In the genomic region with DNA sequence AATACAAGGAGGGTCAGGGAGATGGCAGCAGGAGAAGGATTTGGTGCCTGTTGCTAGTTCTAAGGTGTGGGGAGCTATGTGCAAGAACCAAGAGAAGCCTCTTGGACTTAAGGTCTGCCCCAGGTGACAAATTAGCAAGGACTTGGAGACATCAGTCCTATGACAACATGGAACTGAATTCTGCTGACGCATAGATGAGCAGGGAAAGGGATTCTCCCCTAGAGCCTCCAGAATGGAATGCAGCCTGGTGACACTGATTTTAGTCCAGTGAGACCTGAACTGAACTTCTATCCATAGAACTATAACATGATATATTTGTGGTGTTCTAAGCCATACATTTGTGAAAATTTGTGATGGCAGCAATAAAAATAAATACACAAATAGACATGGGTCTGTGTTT, we compare ENCODE assay signal across 39 cellular contexts.
"Had no signal": no experiment of that assay in that cellular context is flagged by ENCODE, and none has a peak within 500 bp of the region (broad histone marks: within the 10 kb centered on the region; RNA-seq: fewer than 3 reads in every experiment).

No MANE protein-coding gene starts in this region.

- FAIRE-seq: astrocyte, TTC549 had no signal

- H3K4me1 Mint-ChIP-seq: activated CD4-positive, alpha-beta T cell treated with anti-CD3 and anti-CD28 coated beads for 36 hours; activated CD8-positive, alpha-beta memory T cell treated with anti-CD3 and anti-CD28 coated beads, Interleukin-2, amount 10 ng/mL, durations not matched to agents 7 days and 5 days; activated naive CD8-positive, alpha-beta T cell treated with anti-CD3 and anti-CD28 coated beads for 36 hours had no signal

- DNase-seq: activated CD4-positive, alpha-beta memory T cell treated with anti-CD3 and anti-CD28 coated beads, Interleukin-2, amount 10 ng/mL, durations not matched to agents 7 days and 5 days; activated CD4-positive, alpha-beta T cell treated with anti-CD3 and anti-CD28 coated beads for 1 hour; activated CD4-positive, alpha-beta T cell treated with anti-CD3 and anti-CD28 coated beads for 36 hours; activated CD4-positive, alpha-beta T cell treated with anti-CD3 and anti-CD28 coated beads for 48 hours; activated CD4-positive, alpha-beta T cell treated with anti-CD3 and anti-CD28 coated beads, Interleukin-2, amount 10 ng/mL, durations not matched to agents 7 days and 5 days; activated CD4-positive, alpha-beta T cell treated with anti-CD3 and anti-CD28 coated beads, Interleukin-2, amount 50 U/mL, for 48 hours; activated CD4-positive, CD25-positive, alpha-beta regulatory T cell; activated CD8-positive, alpha-beta memory T cell treated with anti-CD3 and anti-CD28 coated beads for 24 hours; activated CD8-positive, alpha-beta memory T cell treated with anti-CD3 and anti-CD28 coated beads, Interleukin-2, amount 10 ng/mL, durations not matched to agents 7 days and 5 days; activated CD8-positive, alpha-beta memory T cell treated with anti-CD3 and anti-CD28 coated beads, Interleukin-2, amount 50 U/mL, for 48 hours; activated CD8-positive, alpha-beta T cell treated with anti-CD3 and anti-CD28 coated beads, Interleukin-2, amount 10 ng/mL, durations not matched to agents 7 days and 5 days; activated effector memory CD4-positive, alpha-beta T cell treated with Interleukin-2 at 50 U/mL for 16 hours; activated gamma-delta T cell; activated naive CD4-positive, alpha-beta T cell treated with anti-CD3 and anti-CD28 coated beads, Interleukin-2, amount 50 U/mL, for 16 hours; activated naive CD4-positive, alpha-beta T cell treated with Interleukin-2 at 50 U/mL for 16 hours; activated naive CD8-positive, alpha-beta T cell treated with anti-CD3 and anti-CD28 coated beads for 36 hours; activated T-cell treated with anti-CD3 and anti-CD28 coated beads, Interleukin-2, amount 50 U/mL, for 24 hours; activated T-cell treated with anti-CD3 and anti-CD28 coated beads, Interleukin-2, amount 50 U/mL, for 48 hours; adrenal gland; amniotic stem cell; aorta; brain microvascular endothelial cell; caudate nucleus; cerebellar nuclear complex; T-helper 1 cell; T-helper 2 cell; T-helper 9 cell had no signal

- H3K4me1 ChIP-seq: adrenal gland, body of pancreas, breast epithelium had no signal

- H3K4me3 Mint-ChIP-seq: activated CD4-positive, alpha-beta memory T cell treated with anti-CD3 and anti-CD28 coated beads, Interleukin-2, amount 10 ng/mL, durations not matched to agents 7 days and 5 days; activated CD4-positive, alpha-beta T cell treated with anti-CD3 and anti-CD28 coated beads for 36 hours; activated CD4-positive, alpha-beta T cell treated with anti-CD3 and anti-CD28 coated beads, Interleukin-2, amount 10 ng/mL, durations not matched to agents 7 days and 5 days; activated CD8-positive, alpha-beta memory T cell treated with anti-CD3 and anti-CD28 coated beads, Interleukin-2, amount 10 ng/mL, durations not matched to agents 7 days and 5 days; activated CD8-positive, alpha-beta T cell treated with anti-CD3 and anti-CD28 coated beads, Interleukin-2, amount 10 ng/mL, durations not matched to agents 7 days and 5 days; activated naive CD8-positive, alpha-beta T cell treated with anti-CD3 and anti-CD28 coated beads for 36 hours; activated T-cell treated with anti-CD3 and anti-CD28 coated beads, Interleukin-2, amount 50 U/mL, for 24 hours; central memory CD8-positive, alpha-beta T cell; T-helper 1 cell treated with Interleukin-12 subunit alpha and Interleukin-12 subunit beta and Interleukin-4 antibody, amounts not matched to agents 30 μg/mL and 1 μg/mL, for 36 hours; T-helper 2 cell treated with Interferon-gamma antibody and Interleukin-4, amounts not matched to agents 5 μg/mL and 100 μg/mL, for 36 hours had no signal

- H3K9me3 ChIP-seq: adrenal gland, body of pancreas, breast epithelium had no signal

- ATAC-seq: activated CD4-positive, alpha-beta T cell treated with anti-CD3 and anti-CD28 coated beads for 36 hours; activated CD4-positive, CD25-positive, alpha-beta regulatory T cell treated with anti-CD3 and anti-CD28 coated beads, Interleukin-2, amount 50 U/mL, for 24 hours; activated CD8-positive, alpha-beta memory T cell treated with anti-CD3 and anti-CD28 coated beads, Interleukin-2, amount 10 ng/mL, durations not matched to agents 7 days and 5 days; activated CD8-positive, alpha-beta T cell treated with anti-CD3 and anti-CD28 coated beads, Interleukin-2, amount 10 ng/mL, durations not matched to agents 7 days and 5 days; activated naive CD4-positive, alpha-beta T cell treated with anti-CD3 and anti-CD28 coated beads, Interleukin-2, amount 50 U/mL, for 72 hours; body of pancreas had no signal

- H3K36me3 ChIP-seq: adrenal gland, brain microvascular endothelial cell, breast epithelium, cardiac muscle cell had no signal

- H3K27ac Mint-ChIP-seq: activated CD4-positive, alpha-beta memory T cell treated with anti-CD3 and anti-CD28 coated beads, Interleukin-2, amount 10 ng/mL, durations not matched to agents 7 days and 5 days; activated CD4-positive, alpha-beta T cell treated with anti-CD3 and anti-CD28 coated beads for 36 hours; activated CD4-positive, alpha-beta T cell treated with anti-CD3 and anti-CD28 coated beads, Interleukin-2, amount 10 ng/mL, durations not matched to agents 7 days and 5 days; activated CD8-positive, alpha-beta memory T cell treated with anti-CD3 and anti-CD28 coated beads, Interleukin-2, amount 10 ng/mL, durations not matched to agents 7 days and 5 days; activated CD8-positive, alpha-beta T cell treated with anti-CD3 and anti-CD28 coated beads, Interleukin-2, amount 10 ng/mL, durations not matched to agents 7 days and 5 days; activated naive CD4-positive, alpha-beta T cell treated with anti-CD3 and anti-CD28 coated beads, Interleukin-2, amount 50 U/mL, for 72 hours; activated naive CD8-positive, alpha-beta T cell treated with anti-CD3 and anti-CD28 coated beads for 36 hours; activated T-cell treated with anti-CD3 and anti-CD28 coated beads, Interleukin-2, amount 50 U/mL, for 24 hours; activated T-helper 2 cell treated with anti-CD3 and anti-CD28 coated beads, Interferon-gamma antibody, Interleukin-2, Interleukin-4, amounts not matched to agents 10 μg/mL and 5 μg/mL and 100 μg/mL, durations not matched to agents 14 hours and 24 hours and 36 hours; T-helper 1 cell treated with Interleukin-12 subunit alpha and Interleukin-12 subunit beta and Interleukin-4 antibody, amounts not matched to agents 30 μg/mL and 1 μg/mL, for 36 hours; T-helper 2 cell treated with Interferon-gamma antibody and Interleukin-4, amounts not matched to agents 5 μg/mL and 100 μg/mL, for 36 hours had no signal

- H3K27ac ChIP-seq: adrenal gland, body of pancreas, brain microvascular endothelial cell, breast epithelium, cardiac muscle cell, VCaP had no signal

- H3K27me3 ChIP-seq: adrenal gland, body of pancreas, brain microvascular endothelial cell, breast epithelium, cardiac muscle cell had no signal

- H3K27me3 Mint-ChIP-seq: activated CD4-positive, alpha-beta T cell treated with anti-CD3 and anti-CD28 coated beads for 36 hours; activated naive CD8-positive, alpha-beta T cell treated with anti-CD3 and anti-CD28 coated beads for 36 hours; activated T-cell treated with anti-CD3 and anti-CD28 coated beads, Interleukin-2, amount 50 U/mL, for 24 hours; central memory CD8-positive, alpha-beta T cell had no signal

- H3K4me3 ChIP-seq: adrenal gland, body of pancreas, breast epithelium, cardiac muscle cell had no signal

- H3K9me3 Mint-ChIP-seq: activated naive CD8-positive, alpha-beta T cell treated with anti-CD3 and anti-CD28 coated beads for 36 hours; activated T-cell treated with anti-CD3 and anti-CD28 coated beads, Interleukin-2, amount 50 U/mL, for 24 hours; activated T-helper 2 cell treated with anti-CD3 and anti-CD28 coated beads, Interferon-gamma antibody, Interleukin-2, Interleukin-4, amounts not matched to agents 10 μg/mL and 5 μg/mL and 100 μg/mL, durations not matched to agents 14 hours and 24 hours and 36 hours; central memory CD8-positive, alpha-beta T cell; T-helper 1 cell treated with Interleukin-12 subunit alpha and Interleukin-12 subunit beta and Interleukin-4 antibody, amounts not matched to agents 30 μg/mL and 1 μg/mL, for 36 hours; T-helper 2 cell treated with Interferon-gamma antibody and Interleukin-4, amounts not matched to agents 5 μg/mL and 100 μg/mL, for 36 hours had no signal

- H3K36me3 Mint-ChIP-seq: activated CD8-positive, alpha-beta memory T cell treated with anti-CD3 and anti-CD28 coated beads, Interleukin-2, amount 10 ng/mL, durations not matched to agents 7 days and 5 days; activated naive CD4-positive, alpha-beta T cell treated with anti-CD3 and anti-CD28 coated beads, Interleukin-2, amount 50 U/mL, for 72 hours; activated naive CD8-positive, alpha-beta T cell treated with anti-CD3 and anti-CD28 coated beads for 36 hours had no signal
